ENCODE assay signal across 20 cellular contexts in the genomic region with DNA sequence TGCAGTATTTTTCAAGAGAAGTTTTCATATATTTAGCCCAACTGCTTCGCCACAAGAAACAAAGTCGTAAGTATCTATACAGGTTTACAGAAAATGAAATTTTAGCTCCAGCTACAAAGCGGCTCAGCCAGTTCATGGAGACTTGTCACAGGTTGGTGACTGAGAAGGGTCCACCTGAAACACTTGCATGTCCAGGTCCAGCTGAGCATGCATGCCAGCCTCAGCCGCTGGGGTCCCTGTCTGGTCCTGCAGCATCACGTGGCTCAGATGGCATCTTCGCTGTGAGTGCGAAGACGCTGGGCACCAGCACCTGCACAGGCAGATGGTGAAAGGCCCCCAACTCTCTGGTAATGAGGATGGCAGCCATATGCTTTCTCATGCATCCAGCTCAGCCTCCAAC.
DNase-seq lines count a peak whose midpoint lies in the region; FAIRE-seq and TF ChIP-seq lines count a peak whose summit lies in the region.
"Had no signal": no experiment of that assay in that cellular context is flagged by ENCODE, and none has a peak within 500 bp of the region (broad histone marks: within the 10 kb centered on the region; RNA-seq: fewer than 3 reads in every experiment).

No MANE protein-coding gene starts in this region.

- H3K14ac ChIP-seq in neuronal stem cell (ENCODE audit: low read length) = no peak overlapping the region

- H3K23ac ChIP-seq in neuronal stem cell (ENCODE audit: low read depth, low read length, poor library complexity) = no peak overlapping the region

- no peak overlapping the region for H3K27ac ChIP-seq in neuronal stem cell (replicated peaks; ENCODE audit: low read length)
- H3K27ac ChIP-seq: A549 had no signal

- no peak for TF ChIP-seq CTCF in bronchial epithelial cell (IDR thresholded peaks at IDR 0.05; ENCODE audit: insufficient read depth, low read length, severe bottlenecking)

- H2BK120ac ChIP-seq in neuronal stem cell (ENCODE audit: low read depth, low read length) = no peak overlapping the region

- H2BK15ac ChIP-seq in neuronal stem cell (ENCODE audit: low read length) = no peak overlapping the region

- no peaks in the 10 kb centered on the region for H3K36me3 ChIP-seq in bronchial epithelial cell (ENCODE audit: control insufficient read depth, insufficient read depth, low read length)
- H3K36me3 ChIP-seq in neuronal stem cell (replicated peaks in 1 of 2; ENCODE audit: control insufficient read depth in 2 of 2, insufficient read depth in 2 of 2, low read length in 2 of 2) = no peaks in the 10 kb centered on the region
- H3K36me3 ChIP-seq in MG63 = no peaks in the 10 kb centered on the region

- peaks cover 3 to 10% of the 10 kb centered on the region in 2 donors for H3K4me1 ChIP-seq in neuronal stem cell (ENCODE audit: control insufficient read depth in 2 of 2, insufficient read depth in 1 of 2, low read depth in 1 of 2, low read length in 2 of 2)
- H3K4me1 ChIP-seq: A549 had no signal

- no peak overlapping the region for H3K4me3 ChIP-seq in bronchial epithelial cell (ENCODE audit: low read depth, low read length)
- peak overlapping the region in 1 of 2 donors; percentile 41 for H3K4me3 ChIP-seq in neuronal stem cell (ENCODE audit: low read length in 2 of 2)
- H3K4me3 ChIP-seq in MG63 = no peak overlapping the region
- H3K4me3 ChIP-seq: A549, GM12878, GM23338 had no signal

- no peak overlapping the region for H2BK12ac ChIP-seq in neuronal stem cell (ENCODE audit: low read length)

- H3K9me3 ChIP-seq in neuronal stem cell (replicated peaks in 1 of 2; ENCODE audit: control insufficient read depth in 2 of 2, insufficient read depth in 1 of 2, low read depth in 1 of 2, low read length in 2 of 2) = no peaks in the 10 kb centered on the region
- H3K9me3 ChIP-seq in MG63 = no peaks in the 10 kb centered on the region
- H3K9me3 ChIP-seq: A549 had no signal

- no peaks in the 10 kb centered on the region for H3K27me3 ChIP-seq in bronchial epithelial cell (ENCODE audit: control insufficient read depth, insufficient read depth, low read length)
- H3K27me3 ChIP-seq in neuronal stem cell (ENCODE audit: control insufficient read depth in 3 of 3, insufficient read depth in 3 of 3, low read depth in 1 of 3, low read length in 3 of 3) = no peaks in the 10 kb centered on the region
- H3K27me3 ChIP-seq in MG63 = no peaks in the 10 kb centered on the region

- no peak overlapping the region for H3K4ac ChIP-seq in neuronal stem cell (ENCODE audit: low read length)

- H2AFZ ChIP-seq in neuronal stem cell (ENCODE audit: low read length) = no peak overlapping the region
- H2AFZ ChIP-seq: GM23338 had no signal

- H3K79me1 ChIP-seq in neuronal stem cell (ENCODE audit: low read depth, low read length) = no peaks in the 10 kb centered on the region

- peak overlapping the region; percentile 50 for H3K18ac ChIP-seq in neuronal stem cell (ENCODE audit: low read length)

- FAIRE-seq in bronchial epithelial cell (lab: Jason Lieb, UNC) = peak; percentile 36
- FAIRE-seq: A549, GM12878, GM19239 had no signal

- H4K8ac ChIP-seq in neuronal stem cell (ENCODE audit: low read depth, low read length) = no peak overlapping the region

- no peak overlapping the region for H2BK5ac ChIP-seq in neuronal stem cell (ENCODE audit: low read length)

- H4K91ac ChIP-seq in neuronal stem cell (ENCODE audit: low read depth, low read length, poor library complexity) = no peak overlapping the region

- H3K4me2 ChIP-seq in neuronal stem cell (ENCODE audit: insufficient read depth, low read length, poor library complexity, severe bottlenecking) = no peak overlapping the region
- H3K4me2 ChIP-seq: A549, GM23338 had no signal

- no peak overlapping the region for H3K9ac ChIP-seq in neuronal stem cell (ENCODE audit: low read depth, low read length, poor library complexity)

- DNase-seq in NCI-H1694 treated with DMSO at 0.1 percent for 48 hours (lab: John Stamatoyannopoulos, UW) (peak; percentile 68), NCI-H1694 (lab: John Stamatoyannopoulos, UW) (no peak), bronchial epithelial cell (ENCODE audit: low read depth) (no peak), neuronal stem cell (ENCODE audit: low spot score) (no peak), AG08396 (ENCODE audit: low spot score) (no peak), MG63 (no peak)
- DNase-seq: 8988T; ACHN; C1 segment of cervical spinal cord; Calu3; CD4-positive, alpha-beta memory T cell; COR-L47; DMS79; EL; GDM1; H9 had no signal

- WGBS in neuronal stem cell (ENCODE audit: extremely low coverage in 2 of 2, insufficient read length in 2 of 2, insufficient replicate concordance in 1 of 2), 2 donors = no CpG with 5 or more reads among the region's 8 CpGs

- no peak overlapping the region for H2AK5ac ChIP-seq in neuronal stem cell (ENCODE audit: low read depth, low read length)
